In the genomic region with DNA sequence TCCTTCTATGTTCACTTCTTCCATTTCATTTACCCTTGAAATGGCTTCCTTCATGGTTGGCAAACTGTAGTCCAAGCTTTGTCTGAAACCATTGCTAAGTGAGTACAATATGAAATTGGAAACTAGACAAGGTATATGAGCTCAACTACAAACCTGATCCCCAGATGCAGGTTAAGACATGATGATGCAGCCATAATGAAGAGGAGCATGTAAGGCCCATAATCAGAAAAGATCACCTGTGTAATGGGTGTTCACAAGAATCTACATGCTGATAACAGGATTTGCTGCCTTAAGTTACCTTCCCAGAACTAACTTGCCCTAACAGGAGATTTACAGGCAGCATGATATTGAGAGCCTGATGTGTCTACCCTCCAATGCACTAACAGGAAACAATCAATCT, we compare ENCODE assay signal across 7 cellular contexts.
"Had no signal": no experiment of that assay in that cellular context is flagged by ENCODE, and none has a peak within 500 bp of the region (broad histone marks: within the 10 kb centered on the region; RNA-seq: fewer than 3 reads in every experiment).

No MANE protein-coding gene starts in this region.

- H3K4me1 Mint-ChIP-seq: IgD-negative memory B cell had no signal

- FAIRE-seq: HepG2, HTR-8/SVneo, K562 had no signal

- H3K36me3 Mint-ChIP-seq: IgD-negative memory B cell had no signal

- H3K27ac Mint-ChIP-seq: IgD-negative memory B cell had no signal

- H3K4me3 ChIP-seq: K562 had no signal

- H3K4me3 Mint-ChIP-seq: IgD-negative memory B cell had no signal

- DNase-seq: IMR-90, KBM-7, KG1 had no signal

- ATAC-seq: HepG2, K562 had no signal
